ENCODE assay signal across 9 cellular contexts in the genomic region with DNA sequence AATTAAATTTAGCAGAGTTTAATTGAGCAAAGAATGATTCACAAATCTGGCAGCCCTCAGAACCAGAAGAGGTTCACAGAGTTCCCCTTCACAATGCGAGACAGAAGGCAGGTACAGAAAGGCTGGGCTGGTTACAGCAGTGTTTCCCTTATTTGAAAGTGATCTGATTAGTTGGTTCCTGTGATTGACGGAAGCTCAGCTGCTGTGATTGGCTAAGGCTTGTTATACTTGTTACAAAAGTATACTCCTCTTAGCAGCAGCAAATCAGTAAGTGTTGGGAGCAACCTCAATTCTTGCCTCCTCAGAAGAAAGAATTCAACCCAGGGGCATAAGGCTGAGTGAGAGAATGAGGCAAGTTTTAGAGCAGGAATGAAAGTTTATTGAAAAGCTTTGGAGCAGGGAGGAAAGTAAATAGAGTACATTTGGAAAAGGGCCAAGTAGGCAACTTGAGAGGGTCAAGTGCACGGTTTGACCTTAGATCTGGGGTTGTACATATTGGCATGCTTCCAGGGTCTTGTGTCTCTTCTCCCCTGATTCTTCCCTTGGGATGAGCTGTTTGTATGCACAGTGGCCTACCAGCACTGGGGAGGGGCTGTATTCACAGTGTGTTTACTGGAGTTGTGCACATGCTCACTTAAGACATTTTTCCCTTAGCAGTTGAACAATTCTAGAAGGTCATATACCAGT.
DNase-seq lines count a peak whose midpoint lies in the region; TF ChIP-seq lines count a peak whose summit lies in the region.
"Had no signal": no experiment of that assay in that cellular context is flagged by ENCODE, and none has a peak within 500 bp of the region (broad histone marks: within the 10 kb centered on the region; RNA-seq: fewer than 3 reads in every experiment).

No MANE protein-coding gene starts in this region.

- H3K9me2 ChIP-seq in Karpas-422 (replicated peaks; ENCODE audit: insufficient read depth, low read length) = no peaks in the 10 kb centered on the region

- no peak overlapping the region for H3K27ac Mint-ChIP-seq in activated CD4-positive, alpha-beta memory T cell treated with anti-CD3 and anti-CD28 coated beads for 36 hours

- no peaks in the 10 kb centered on the region for H3K36me3 Mint-ChIP-seq in activated CD4-positive, alpha-beta memory T cell treated with anti-CD3 and anti-CD28 coated beads for 36 hours

- H3K36me3 ChIP-seq in Karpas-422 (ENCODE audit: insufficient read depth, low read length) = no peaks in the 10 kb centered on the region
- no peaks in the 10 kb centered on the region for H3K36me3 ChIP-seq in cardiac muscle cell
- H3K36me3 ChIP-seq: transverse colon had no signal

- H3K4me3 ChIP-seq in Karpas-422 (ENCODE audit: low read length) (no peak overlapping the region), cardiac muscle cell (no peak overlapping the region)
- H3K4me3 ChIP-seq: transverse colon had no signal

- POLR2A ChIA-PET in activated CD4-positive, alpha-beta memory T cell treated with anti-CD3 and anti-CD28 coated beads for 36 hours (lab: Charles Lee) = no interaction called here

- intact Hi-C loops in activated CD4-positive, alpha-beta memory T cell treated with anti-CD3 and anti-CD28 coated beads for 36 hours (cut with micrococcal nuclease) = loop anchor here (10.0 kb wide), 1 partner anchor 53 kb away; no protein-coding TSS in a partner anchor

- no peak overlapping the region for H3K9ac ChIP-seq in Karpas-422 (ENCODE audit: low read length)

- no peak for TF ChIP-seq CTCF in cardiac muscle cell (IDR thresholded peaks at IDR 0.05; ENCODE audit: low read depth, low read length)

- CTCF ChIA-PET in activated CD4-positive, alpha-beta memory T cell treated with anti-CD3 and anti-CD28 coated beads for 36 hours (lab: Charles Lee) = no interaction called here

- H3K27me3 ChIP-seq in Karpas-422 (ENCODE audit: low read length) (no peaks in the 10 kb centered on the region), cardiac muscle cell (no peaks in the 10 kb centered on the region)
- H3K27me3 ChIP-seq: transverse colon had no signal

- DNase-seq in Karpas-422 (peak; percentile 69), SK-N-DZ (ENCODE audit: low spot score) (peak; percentile 65), cardiac muscle cell (ENCODE audit: low read depth in 1 of 2, low spot score in 1 of 2) (peak; percentile 21 to 85), renal cortical epithelial cell (ENCODE audit: low read depth) (peak; percentile 88), NCI-H524 treated with DMSO at 0.1 percent for 48 hours (lab: John Stamatoyannopoulos, UW) (no peak)
- no peak for DNase-seq in activated naive CD4-positive, alpha-beta T cell treated with Interleukin-2 at 50 U/mL for 16 hours
- no peak for DNase-seq in central memory CD4-positive, alpha-beta T cell
- no peak for DNase-seq in activated CD4-positive, alpha-beta memory T cell treated with anti-CD3 and anti-CD28 coated beads for 36 hours
- DNase-seq: transverse colon had no signal

- no peaks in the 10 kb centered on the region for H4K20me1 ChIP-seq in Karpas-422 (ENCODE audit: insufficient read depth, low read depth, low read length)

- no peak overlapping the region for H3K4me2 ChIP-seq in Karpas-422 (ENCODE audit: low read depth, low read length, poor library complexity, severe bottlenecking)

- no peaks in the 10 kb centered on the region for H3K9me3 ChIP-seq in Karpas-422 (ENCODE audit: low read length)
- H3K9me3 ChIP-seq in cardiac muscle cell (ENCODE audit: low read depth) = no peaks in the 10 kb centered on the region
- H3K9me3 ChIP-seq: transverse colon had no signal

- no peak overlapping the region for H2AFZ ChIP-seq in Karpas-422 (ENCODE audit: low read length)

- H3K4me3 Mint-ChIP-seq in activated CD4-positive, alpha-beta memory T cell treated with anti-CD3 and anti-CD28 coated beads for 36 hours = no peak overlapping the region

- H3K4me1 ChIP-seq in Karpas-422 (ENCODE audit: low read length) (no peaks in the 10 kb centered on the region), cardiac muscle cell (ENCODE audit: low read depth) (peaks cover 41% of the 10 kb centered on the region)

- H3K9me3 Mint-ChIP-seq in activated CD4-positive, alpha-beta memory T cell treated with anti-CD3 and anti-CD28 coated beads for 36 hours = peaks cover 5% of the 10 kb centered on the region

- no peaks in the 10 kb centered on the region for H3K27me3 Mint-ChIP-seq in activated CD4-positive, alpha-beta memory T cell treated with anti-CD3 and anti-CD28 coated beads for 36 hours

- no peaks in the 10 kb centered on the region for H3K79me2 ChIP-seq in Karpas-422 (ENCODE audit: low read length)

- H3K27ac ChIP-seq in Karpas-422 (ENCODE audit: low read length) (no peak overlapping the region), cardiac muscle cell (peak overlapping the region; percentile 76)

- no peaks in the 10 kb centered on the region for H3K4me1 Mint-ChIP-seq in activated CD4-positive, alpha-beta memory T cell treated with anti-CD3 and anti-CD28 coated beads for 36 hours (ENCODE audit: low read depth)

Comparison
In these comparisons a context has a peak if more than half of its experiments do, and no peak if none do; other contexts are left out.
1. DNase-seq: peak in Karpas-422 (single experiment), SK-N-DZ (single experiment), cardiac muscle cell (2 of 2) and renal cortical epithelial cell (single experiment); none in activated naive CD4-positive, alpha-beta T cell treated with Interleukin-2 at 50 U/mL for 16 hours (single experiment), NCI-H524 treated with DMSO at 0.1 percent for 48 hours (single experiment), central memory CD4-positive, alpha-beta T cell (single experiment) and activated CD4-positive, alpha-beta memory T cell treated with anti-CD3 and anti-CD28 coated beads for 36 hours (single experiment).